Comparison of ENCODE assay signal across 8 cellular contexts in genomic region chr15:96336643-96337353, GRCh38. TPM values are rescaled to one million over a fixed set of nuclear protein-coding genes. Genes with fewer than 3 reads are reported as not detected.
DNase-seq lines count a peak whose midpoint lies in the region; ATAC-seq and TF ChIP-seq lines count a peak whose summit lies in the region.

No MANE protein-coding gene starts in this region.

- no peaks in the 10 kb centered on the region for H3K27me3 ChIP-seq in rectal smooth muscle tissue (ENCODE audit: control insufficient read depth, insufficient read depth, low read length)

- DNase-seq in EL (peak; percentile 51), RWPE1 (ENCODE audit: low spot score) (no peak), fibroblast of villous mesenchyme (ENCODE audit: low read depth) (no peak), NCI-H1694 (lab: John Stamatoyannopoulos, UW) (no peak)

- H3K36me3 ChIP-seq in rectal smooth muscle tissue (ENCODE audit: control insufficient read depth, insufficient read depth, low read length), result peaks cover 8% of the 10 kb centered on the region

- H3K27ac ChIP-seq in RWPE1, result peak overlapping the region; percentile 70
- H3K27ac ChIP-seq in rectal smooth muscle tissue (ENCODE audit: low read depth, low read length), result peak overlapping the region; percentile 93

- CTCF ChIA-PET in RWPE1 (lab: Yijun Ruan, JAX), result interaction anchor here (0.5 to 2.8 kb wide), 2 partner anchors 10 to 1659 kb away, joined by 5 to 8 read pairs; no protein-coding TSS in a partner anchor

- H3K4me3 ChIP-seq in fibroblast of villous mesenchyme (ENCODE audit: low read depth, low read length), result peak overlapping the region; percentile 90
- H3K4me3 ChIP-seq in rectal smooth muscle tissue (ENCODE audit: low read length), result peak overlapping the region; percentile 96

- POLR2A ChIA-PET in RWPE1 (lab: Yijun Ruan, JAX; ENCODE audit: low non-redundant PET), result no interaction called here

- H3K9ac ChIP-seq in rectal smooth muscle tissue (ENCODE audit: low read length), result peak overlapping the region; percentile 56

- no peak for TF ChIP-seq CTCF in RWPE1 (conservative IDR thresholded peaks at IDR 0.05; ENCODE audit: low read depth)
- TF ChIP-seq CTCF in fibroblast of villous mesenchyme (IDR thresholded peaks at IDR 0.05; ENCODE audit: insufficient read depth, low read depth, low read length), result no peak

- no peak for ATAC-seq in HG03039 (IDR thresholded peaks at IDR 0.05; ENCODE audit: unreplicated experiment)
- ATAC-seq in GM21825 (IDR thresholded peaks at IDR 0.05; ENCODE audit: unreplicated experiment), result no peak
- ATAC-seq in GM21786 (IDR thresholded peaks at IDR 0.05; ENCODE audit: unreplicated experiment), result no peak

- no peaks in the 10 kb centered on the region for H3K4me1 ChIP-seq in rectal smooth muscle tissue (ENCODE audit: control insufficient read depth, insufficient read depth, low read length)

RNA-seq across cellular contexts. Expression of gene NR2F2, which starts 6.3 kb away (rescaled TPM):
- total RNA-seq in fibroblast of villous mesenchyme, result 73.1 and 96.3 TPM in 2 replicates
